In the genomic region with DNA sequence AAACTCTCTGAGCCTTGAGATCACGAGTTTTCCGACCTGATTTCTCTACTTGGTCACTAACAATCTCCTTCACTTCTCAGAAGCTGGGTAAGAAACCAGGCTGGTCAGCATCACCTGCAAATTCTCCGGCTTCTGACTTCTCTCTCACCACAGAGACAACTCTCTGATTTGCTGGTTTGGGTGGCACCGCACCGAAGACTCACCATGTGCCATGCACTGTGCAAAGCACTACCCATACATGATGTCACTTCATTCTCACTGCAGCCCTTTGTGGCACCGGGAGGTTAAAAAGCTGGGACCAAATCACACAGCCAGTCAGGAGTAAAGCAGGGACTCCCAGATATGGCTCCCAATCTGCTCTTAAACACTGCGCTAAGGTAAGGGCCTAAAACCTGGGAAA, we compare ENCODE assay signal across 1 cellular context.
TF ChIP-seq lines count a peak whose summit lies in the region.

No MANE protein-coding gene starts in this region.

TF ChIP-seq in GM12878, 131 proteins besides CTCF, POLR2A, EP300 and RAD21 (continued from another document):
- TF ChIP-seq, protein P1, sequence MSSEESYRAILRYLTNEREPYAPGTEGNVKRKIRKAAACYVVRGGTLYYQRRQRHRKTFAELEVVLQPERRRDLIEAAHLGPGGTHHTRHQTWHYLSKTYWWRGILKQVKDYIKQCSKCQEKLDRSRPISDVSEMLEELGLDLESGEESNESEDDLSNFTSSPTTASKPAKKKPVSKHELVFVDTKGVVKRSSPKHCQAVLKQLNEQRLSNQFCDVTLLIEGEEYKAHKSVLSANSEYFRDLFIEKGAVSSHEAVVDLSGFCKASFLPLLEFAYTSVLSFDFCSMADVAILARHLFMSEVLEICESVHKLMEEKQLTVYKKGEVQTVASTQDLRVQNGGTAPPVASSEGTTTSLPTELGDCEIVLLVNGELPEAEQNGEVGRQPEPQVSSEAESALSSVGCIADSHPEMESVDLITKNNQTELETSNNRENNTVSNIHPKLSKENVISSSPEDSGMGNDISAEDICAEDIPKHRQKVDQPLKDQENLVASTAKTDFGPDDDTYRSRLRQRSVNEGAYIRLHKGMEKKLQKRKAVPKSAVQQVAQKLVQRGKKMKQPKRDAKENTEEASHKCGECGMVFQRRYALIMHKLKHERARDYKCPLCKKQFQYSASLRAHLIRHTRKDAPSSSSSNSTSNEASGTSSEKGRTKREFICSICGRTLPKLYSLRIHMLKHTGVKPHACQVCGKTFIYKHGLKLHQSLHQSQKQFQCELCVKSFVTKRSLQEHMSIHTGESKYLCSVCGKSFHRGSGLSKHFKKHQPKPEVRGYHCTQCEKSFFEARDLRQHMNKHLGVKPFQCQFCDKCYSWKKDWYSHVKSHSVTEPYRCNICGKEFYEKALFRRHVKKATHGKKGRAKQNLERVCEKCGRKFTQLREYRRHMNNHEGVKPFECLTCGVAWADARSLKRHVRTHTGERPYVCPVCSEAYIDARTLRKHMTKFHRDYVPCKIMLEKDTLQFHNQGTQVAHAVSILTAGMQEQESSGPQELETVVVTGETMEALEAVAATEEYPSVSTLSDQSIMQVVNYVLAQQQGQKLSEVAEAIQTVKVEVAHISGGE (CRISPR knock-in tag; IDR thresholded peaks at IDR 0.05), result no peak
- TF ChIP-seq CEBPB (IDR thresholded peaks at IDR 0.05; ENCODE audit: borderline replicate concordance in 1 of 2, low read depth in 2 of 2, low read length in 2 of 2), result no peak
TF ChIP-seq in GM12878: peak in this region for 0.
